In genomic region chr12:15563683-15564082, GRCh38 we compare ENCODE assay signal across 8 cellular contexts.
DNase-seq lines count a peak whose midpoint lies in the region; ATAC-seq and TF ChIP-seq lines count a peak whose summit lies in the region.

No MANE protein-coding gene starts in this region.

- no peak for DNase-seq in chondrocyte (ENCODE audit: low spot score)
- DNase-seq in omental fat pad (ENCODE audit: low spot score), result no peak
- DNase-seq in RWPE1 (ENCODE audit: low spot score), result no peak
- no peak for DNase-seq in NCI-H510A treated with DMSO at 0.1 percent for 48 hours (lab: John Stamatoyannopoulos, UW)
- DNase-seq in NCI-H345 treated with DMSO at 0.1 percent for 48 hours (lab: John Stamatoyannopoulos, UW; ENCODE audit: unreplicated experiment), result no peak
- DNase-seq in stimulated activated naive CD4-positive, alpha-beta T cell treated with Interleukin-2 at 50 U/mL for 16 hours (lab: John Stamatoyannopoulos, UW), result no peak

- H3K9me3 Mint-ChIP-seq in chondrocyte (ENCODE audit: low read depth), result no peaks in the 10 kb centered on the region

- CTCF ChIA-PET in RWPE1 (lab: Yijun Ruan, JAX), result no interaction called here

- peak overlapping the region; percentile 87 for H3K27ac Mint-ChIP-seq in chondrocyte (ENCODE audit: unreplicated experiment)

- peak overlapping the region; percentile 26 for H3K4me3 Mint-ChIP-seq in chondrocyte (ENCODE audit: unreplicated experiment)

- TF ChIP-seq CTCF in chondrocyte (IDR thresholded peaks at IDR 0.05), result no peak
- no peak for TF ChIP-seq CTCF in omental fat pad (IDR thresholded peaks at IDR 0.05)
- no peak for TF ChIP-seq CTCF in RWPE1 (conservative IDR thresholded peaks at IDR 0.05; ENCODE audit: low read depth)

- peak; percentile 55 for ATAC-seq in GM19025 (IDR thresholded peaks at IDR 0.05; ENCODE audit: low read depth, unreplicated experiment)
- peak; percentile 44 for ATAC-seq in HG03442 (IDR thresholded peaks at IDR 0.05; ENCODE audit: unreplicated experiment)
- peak; percentile 80 for ATAC-seq in omental fat pad (ENCODE audit: low FRiP score)

- no peak overlapping the region for H3K27ac ChIP-seq in RWPE1

- no peaks in the 10 kb centered on the region for H3K36me3 Mint-ChIP-seq in chondrocyte (ENCODE audit: low read depth)

- no peaks in the 10 kb centered on the region for H3K27me3 Mint-ChIP-seq in chondrocyte (ENCODE audit: low read depth)

- POLR2A ChIA-PET in RWPE1 (lab: Yijun Ruan, JAX; ENCODE audit: low non-redundant PET), result no interaction called here

- H3K4me1 Mint-ChIP-seq in chondrocyte (ENCODE audit: low read depth), result peaks cover 21% of the 10 kb centered on the region
